Comparison of ENCODE assay signal across 10 cellular contexts in genomic region chr20:7272512-7272911, GRCh38.
DNase-seq lines count a peak whose midpoint lies in the region; ATAC-seq, FAIRE-seq and TF ChIP-seq lines count a peak whose summit lies in the region.
"Had no signal": no experiment of that assay in that cellular context is flagged by ENCODE, and none has a peak within 500 bp of the region (broad histone marks: within the 10 kb centered on the region; RNA-seq: fewer than 3 reads in every experiment).

No MANE protein-coding gene starts in this region.

- no peaks in the 10 kb centered on the region for H3F3A ChIP-seq in MM.1S (ENCODE audit: insufficient read depth, low read length)

- H4K20me1 ChIP-seq in MM.1S (ENCODE audit: insufficient read depth, low read length) (no peaks in the 10 kb centered on the region), endothelial cell of umbilical vein (replicated peaks; ENCODE audit: control insufficient read depth, extremely low read depth, insufficient read depth, low read length) (no peaks in the 10 kb centered on the region), osteoblast (ENCODE audit: insufficient read depth, low read length) (no peaks in the 10 kb centered on the region)

- H3K4me3 Mint-ChIP-seq in stimulated activated memory B cell treated with anti-CD40 and anti-IgM and Interleukin-4, amounts not matched to agents 10 μg/mL and 1 μg/mL and 100 μg/mL, for 72 hours = no peak overlapping the region
- H3K4me3 Mint-ChIP-seq in activated CD4-positive, alpha-beta T cell treated with anti-CD3 and anti-CD28 coated beads, Interleukin-2, amount 10 ng/mL, durations not matched to agents 24 days and 14 days = no peak overlapping the region

- no peaks in the 10 kb centered on the region for H3K36me3 Mint-ChIP-seq in stimulated activated memory B cell treated with anti-CD40 and anti-IgM and Interleukin-4, amounts not matched to agents 10 μg/mL and 1 μg/mL and 100 μg/mL, for 72 hours
- H3K36me3 Mint-ChIP-seq in activated CD4-positive, alpha-beta T cell treated with anti-CD3 and anti-CD28 coated beads, Interleukin-2, amount 10 ng/mL, durations not matched to agents 24 days and 14 days (ENCODE audit: low read depth) = no peaks in the 10 kb centered on the region

- H3K79me2 ChIP-seq in MM.1S (ENCODE audit: low read length) (no peaks in the 10 kb centered on the region), endothelial cell of umbilical vein (ENCODE audit: control insufficient read depth, insufficient read depth, low read length) (no peaks in the 10 kb centered on the region), osteoblast (ENCODE audit: insufficient read depth, low read length) (no peaks in the 10 kb centered on the region)

- no peaks in the 10 kb centered on the region for H3K4me1 ChIP-seq in MM.1S (ENCODE audit: low read length)
- no peaks in the 10 kb centered on the region for H3K4me1 ChIP-seq in endothelial cell of umbilical vein (ENCODE audit: control insufficient read depth, extremely low read depth, insufficient read depth, low read length)
- H3K4me1 ChIP-seq in osteoblast (ENCODE audit: insufficient read depth, low read length) = no peaks in the 10 kb centered on the region
- H3K4me1 ChIP-seq: esophagus muscularis mucosa had no signal

- POLR2A ChIA-PET in endothelial cell of umbilical vein (lab: Charles Lee) = no interaction called here

- H3K9me2 ChIP-seq in MM.1S (replicated peaks; ENCODE audit: insufficient read depth, low read length) = no peaks in the 10 kb centered on the region

- no peaks in the 10 kb centered on the region for H3K9me3 ChIP-seq in MM.1S (replicated peaks; ENCODE audit: insufficient read depth, low read length)
- no peaks in the 10 kb centered on the region for H3K9me3 ChIP-seq in endothelial cell of umbilical vein (replicated peaks; ENCODE audit: control insufficient read depth, insufficient read depth, low read length)
- H3K9me3 ChIP-seq in osteoblast (ENCODE audit: low read depth, low read length) = no peaks in the 10 kb centered on the region
- H3K9me3 ChIP-seq: esophagus muscularis mucosa had no signal

- no peaks in the 10 kb centered on the region for H3K4me1 Mint-ChIP-seq in stimulated activated memory B cell treated with anti-CD40 and anti-IgM and Interleukin-4, amounts not matched to agents 10 μg/mL and 1 μg/mL and 100 μg/mL, for 72 hours
- no peaks in the 10 kb centered on the region for H3K4me1 Mint-ChIP-seq in activated CD4-positive, alpha-beta T cell treated with anti-CD3 and anti-CD28 coated beads, Interleukin-2, amount 10 ng/mL, durations not matched to agents 24 days and 14 days

- dilution Hi-C loops in endothelial cell of umbilical vein (cut with MboI; ENCODE audit: extremely low pct_ligation_motif_present, low sequenced_read_pairs) = no loop called here

- H3K4me3 ChIP-seq in MM.1S (ENCODE audit: low read length) (no peak overlapping the region), endothelial cell of umbilical vein (replicated peaks in 1 of 3; ENCODE audit: insufficient read depth in 1 of 3, low read depth in 1 of 3, low read length in 3 of 3) (no peak overlapping the region), osteoblast (ENCODE audit: insufficient read depth, low read length) (no peak overlapping the region)
- H3K4me3 ChIP-seq: esophagus muscularis mucosa had no signal

- H3K27ac Mint-ChIP-seq in stimulated activated memory B cell treated with anti-CD40 and anti-IgM and Interleukin-4, amounts not matched to agents 10 μg/mL and 1 μg/mL and 100 μg/mL, for 72 hours = no peak overlapping the region
- no peak overlapping the region for H3K27ac Mint-ChIP-seq in activated CD4-positive, alpha-beta T cell treated with anti-CD3 and anti-CD28 coated beads, Interleukin-2, amount 10 ng/mL, durations not matched to agents 24 days and 14 days

- CTCF ChIA-PET in endothelial cell of umbilical vein (lab: Charles Lee) = interaction anchor here (1.1 to 1.4 kb wide), 2 partner anchors 14 to 150 kb away, joined by 3 to 7 read pairs; no protein-coding TSS in a partner anchor

- no peaks in the 10 kb centered on the region for H3K36me3 ChIP-seq in MM.1S (replicated peaks; ENCODE audit: insufficient read depth, low read length)
- no peaks in the 10 kb centered on the region for H3K36me3 ChIP-seq in endothelial cell of umbilical vein (ENCODE audit: control insufficient read depth in 2 of 2, extremely low read depth in 1 of 2, insufficient read depth in 2 of 2, low read length in 2 of 2)
- H3K36me3 ChIP-seq in osteoblast (ENCODE audit: insufficient read depth, low read length) = no peaks in the 10 kb centered on the region
- H3K36me3 ChIP-seq: esophagus muscularis mucosa had no signal

- no peak for FAIRE-seq in endothelial cell of umbilical vein (lab: Jason Lieb, UNC)

- peaks cover 2% of the 10 kb centered on the region for H3K9me3 Mint-ChIP-seq in stimulated activated memory B cell treated with anti-CD40 and anti-IgM and Interleukin-4, amounts not matched to agents 10 μg/mL and 1 μg/mL and 100 μg/mL, for 72 hours
- H3K9me3 Mint-ChIP-seq in activated CD4-positive, alpha-beta T cell treated with anti-CD3 and anti-CD28 coated beads, Interleukin-2, amount 10 ng/mL, durations not matched to agents 24 days and 14 days = peaks cover 9% of the 10 kb centered on the region

- no peak for TF ChIP-seq POLR2A in endothelial cell of umbilical vein (IDR thresholded peaks at IDR 0.05; ENCODE audit: low read depth, low read length)

- intact Hi-C loops in endothelial cell of umbilical vein (cut with micrococcal nuclease) = no loop called here
- intact Hi-C loops in activated CD4-positive, alpha-beta T cell treated with anti-CD3 and anti-CD28 coated beads, Interleukin-2, amount 10 ng/mL, durations not matched to agents 24 days and 14 days (cut with micrococcal nuclease) = no loop called here

- ATAC-seq in stimulated activated memory B cell treated with anti-CD40 and anti-IgM and Interleukin-4, amounts not matched to agents 10 μg/mL and 1 μg/mL and 100 μg/mL, for 72 hours = no peak
- no peak for ATAC-seq in HG03432 (IDR thresholded peaks at IDR 0.05; ENCODE audit: unreplicated experiment)

- H2AFZ ChIP-seq in MM.1S (ENCODE audit: low read length) (no peak overlapping the region), endothelial cell of umbilical vein (ENCODE audit: low read depth, low read length) (no peak overlapping the region), osteoblast (ENCODE audit: low read length) (no peak overlapping the region)

- no peaks in the 10 kb centered on the region for H3K27me3 Mint-ChIP-seq in stimulated activated memory B cell treated with anti-CD40 and anti-IgM and Interleukin-4, amounts not matched to agents 10 μg/mL and 1 μg/mL and 100 μg/mL, for 72 hours
- no peaks in the 10 kb centered on the region for H3K27me3 Mint-ChIP-seq in activated CD4-positive, alpha-beta T cell treated with anti-CD3 and anti-CD28 coated beads, Interleukin-2, amount 10 ng/mL, durations not matched to agents 24 days and 14 days

- no TSS peak for BruUV-seq in endothelial cell of umbilical vein (replicated peaks; lab: Mats Ljungman, UMichigan)

- H3K9ac ChIP-seq in MM.1S (ENCODE audit: low read length) = no peak overlapping the region
- no peak overlapping the region for H3K9ac ChIP-seq in endothelial cell of umbilical vein (replicated peaks; ENCODE audit: extremely low read depth, insufficient read depth, low read length)

- H3K4me2 ChIP-seq in MM.1S (ENCODE audit: low read depth, low read length) (no peak overlapping the region), endothelial cell of umbilical vein (ENCODE audit: insufficient read depth, low read length) (no peak overlapping the region), osteoblast (ENCODE audit: insufficient read depth, low read length) (no peak overlapping the region)

- H3K27me3 ChIP-seq in MM.1S (replicated peaks; ENCODE audit: insufficient read depth, low read length) (no peaks in the 10 kb centered on the region), endothelial cell of umbilical vein (ENCODE audit: control insufficient read depth in 2 of 2, insufficient read depth in 2 of 2, low read length in 2 of 2) (no peaks in the 10 kb centered on the region), osteoblast (ENCODE audit: insufficient read depth, low read length) (no peaks in the 10 kb centered on the region)
- H3K27me3 ChIP-seq: esophagus muscularis mucosa had no signal

- DNase-seq in MM.1S (no peak), NCI-H82 (lab: John Stamatoyannopoulos, UW) (peak; percentile 78), endothelial cell of umbilical vein (ENCODE audit: low read depth, low spot score) (peak; percentile 15), osteoblast (ENCODE audit: insufficient read length, low spot score, missing footprints) (no peak), activated gamma-delta T cell treated with Interleukin-2 at 50 U/mL for 16 hours (no peak)
- DNase-seq in activated CD4-positive, alpha-beta T cell treated with anti-CD3 and anti-CD28 coated beads, Interleukin-2, amount 10 ng/mL, durations not matched to agents 24 days and 14 days = no peak
- DNase-seq: NCI-H187 had no signal

- 0 out of 2 replicates have a peak, but pooled peaks have one; percentile 5 for TF ChIP-seq CTCF in MM.1S (IDR thresholded peaks at IDR 0.05; ENCODE audit: low read length)
- TF ChIP-seq CTCF in endothelial cell of umbilical vein (IDR thresholded peaks at IDR 0.05; ENCODE audit: extremely low read depth in 1 of 2, insufficient read depth in 1 of 2, low read depth in 1 of 2, low read length in 2 of 2) = no peak
- TF ChIP-seq CTCF in osteoblast (IDR thresholded peaks at IDR 0.05; ENCODE audit: extremely low read depth, low read depth, low read length) = peak; percentile 18

- no peaks in the 10 kb centered on the region for H3K9me1 ChIP-seq in endothelial cell of umbilical vein (replicated peaks; ENCODE audit: control insufficient read depth, extremely low read depth, insufficient read depth, low read length)

- H3K27ac ChIP-seq in MM.1S (ENCODE audit: low read length) (no peak overlapping the region), endothelial cell of umbilical vein (ENCODE audit: insufficient read depth, low read depth, low read length) (no peak overlapping the region), osteoblast (ENCODE audit: low read depth, low read length) (no peak overlapping the region)
- H3K27ac ChIP-seq: esophagus muscularis mucosa had no signal

TF ChIP-seq in endothelial cell of umbilical vein, 7 proteins besides CTCF, POLR2A, EP300 and RAD21 (continues in another document):
- TF ChIP-seq EZH2 (IDR thresholded peaks at IDR 0.05; ENCODE audit: borderline replicate concordance, low read depth, low read length, severe bottlenecking) (no peak), FOS (IDR thresholded peaks at IDR 0.05; ENCODE audit: borderline replicate concordance, insufficient read depth, low read length) (no peak), POLR2AphosphoS5 (IDR thresholded peaks at IDR 0.05; ENCODE audit: insufficient read depth, low read depth, low read length) (no peak), MAX (IDR thresholded peaks at IDR 0.05; ENCODE audit: insufficient read depth, insufficient read length) (no peak), JUN (IDR thresholded peaks at IDR 0.05; ENCODE audit: borderline replicate concordance, insufficient read depth, insufficient read length, low read depth) (no peak), GATA2 (IDR thresholded peaks at IDR 0.05; ENCODE audit: insufficient read depth, insufficient read length, low read depth, low read length) (no peak)

Comparison
In these comparisons a context has a peak if more than half of its experiments do, and no peak if none do; other contexts are left out.
1. DNase-seq: peak in NCI-H82 (single experiment) and endothelial cell of umbilical vein (single experiment); none in MM.1S (single experiment), osteoblast (single experiment), activated gamma-delta T cell treated with Interleukin-2 at 50 U/mL for 16 hours (single experiment) and activated CD4-positive, alpha-beta T cell treated with anti-CD3 and anti-CD28 coated beads, Interleukin-2, amount 10 ng/mL, durations not matched to agents 24 days and 14 days (single experiment).
2. CTCF ChIP-seq: peak in MM.1S (single experiment) and osteoblast (single experiment); none in endothelial cell of umbilical vein (0 of 2).